20 cellular contexts compared by ENCODE assay signal in genomic region chr2:241146286-241146685, GRCh38.
"Had no signal": no experiment of that assay in that cellular context is flagged by ENCODE, and none has a peak within 500 bp of the region (broad histone marks: within the 10 kb centered on the region; RNA-seq: fewer than 3 reads in every experiment).

No MANE protein-coding gene starts in this region.

- H3K4me3 Mint-ChIP-seq: activated B cell treated with CpG ODN at 0.5 μM for 24 hours; activated CD4-positive, alpha-beta T cell treated with anti-CD3 and anti-CD28 coated beads for 36 hours; activated naive CD4-positive, alpha-beta T cell treated with anti-CD3 and anti-CD28 coated beads for 36 hours; activated naive CD8-positive, alpha-beta T cell treated with anti-CD3 and anti-CD28 coated beads, Interleukin-2, amount 50 U/mL, for 24 hours; activated T-cell treated with anti-CD3 and anti-CD28 coated beads, Interleukin-2, amount 50 U/mL, for 4 hours; memory B cell; neural progenitor cell; stimulated activated naive CD8-positive, alpha-beta T cell treated with anti-CD3 and anti-CD28 coated beads, Interleukin-15, Interleukin-2, amounts not matched to agents 100 ng/mL and 50 ng/mL, for 24 hours had no signal

- H2AFZ ChIP-seq: neural progenitor cell had no signal

- ATAC-seq: activated CD4-positive, alpha-beta T cell treated with anti-CD3 and anti-CD28 coated beads for 36 hours; activated naive CD8-positive, alpha-beta T cell treated with anti-CD3 and anti-CD28 coated beads, Interleukin-2, amount 50 U/mL, for 24 hours; activated T-cell treated with anti-CD3 and anti-CD28 coated beads, Interleukin-2, amount 50 U/mL, for 4 hours; heart right ventricle; left cardiac atrium; right lobe of liver had no signal

- H3K27ac Mint-ChIP-seq: activated B cell treated with CpG ODN at 0.5 μM for 24 hours; activated CD4-positive, alpha-beta T cell treated with anti-CD3 and anti-CD28 coated beads for 36 hours; activated naive CD4-positive, alpha-beta T cell treated with anti-CD3 and anti-CD28 coated beads for 36 hours; activated naive CD8-positive, alpha-beta T cell treated with anti-CD3 and anti-CD28 coated beads, Interleukin-2, amount 50 U/mL, for 24 hours; memory B cell; neural progenitor cell; stimulated activated naive CD8-positive, alpha-beta T cell treated with anti-CD3 and anti-CD28 coated beads, Interleukin-15, Interleukin-2, amounts not matched to agents 100 ng/mL and 50 ng/mL, for 24 hours had no signal

- H3K4me3 ChIP-seq: heart right ventricle, neural progenitor cell, right lobe of liver, skin epidermis, tibial artery had no signal

- H3K36me3 ChIP-seq: neural progenitor cell, right lobe of liver, tibial artery had no signal

- H3K9me3 Mint-ChIP-seq: activated B cell treated with CpG ODN at 0.5 μM for 24 hours; activated naive CD4-positive, alpha-beta T cell treated with anti-CD3 and anti-CD28 coated beads for 36 hours; activated naive CD8-positive, alpha-beta T cell treated with anti-CD3 and anti-CD28 coated beads, Interleukin-2, amount 50 U/mL, for 24 hours; activated T-cell treated with anti-CD3 and anti-CD28 coated beads, Interleukin-2, amount 50 U/mL, for 4 hours; memory B cell; neural progenitor cell; stimulated activated naive CD8-positive, alpha-beta T cell treated with anti-CD3 and anti-CD28 coated beads, Interleukin-15, Interleukin-2, amounts not matched to agents 100 ng/mL and 50 ng/mL, for 24 hours had no signal

- H3K9me3 ChIP-seq: heart right ventricle, right lobe of liver, tibial artery had no signal

- H3K27me3 Mint-ChIP-seq: activated B cell treated with CpG ODN at 0.5 μM for 24 hours; activated CD4-positive, alpha-beta T cell treated with anti-CD3 and anti-CD28 coated beads for 36 hours; activated naive CD8-positive, alpha-beta T cell treated with anti-CD3 and anti-CD28 coated beads, Interleukin-2, amount 50 U/mL, for 24 hours; memory B cell; stimulated activated naive CD8-positive, alpha-beta T cell treated with anti-CD3 and anti-CD28 coated beads, Interleukin-15, Interleukin-2, amounts not matched to agents 100 ng/mL and 50 ng/mL, for 24 hours had no signal

- H3K27ac ChIP-seq: heart right ventricle, neural progenitor cell, right lobe of liver, skin epidermis, tibial artery had no signal

- H3K4me2 ChIP-seq: neural progenitor cell had no signal

- H3K9ac ChIP-seq: neural progenitor cell had no signal

- DNase-seq: activated B cell treated with CpG ODN at 0.5 μM for 24 hours; activated CD4-positive, alpha-beta T cell treated with anti-CD3 and anti-CD28 coated beads for 36 hours; activated CD4-positive, alpha-beta T cell treated with anti-CD3 and anti-CD28 coated beads, Interleukin-2, amount 50 U/mL, for 4 hours; activated CD8-positive, alpha-beta memory T cell treated with anti-CD3 and anti-CD28 coated beads for 24 hours; activated CD8-positive, alpha-beta memory T cell treated with anti-CD3 and anti-CD28 coated beads, Interleukin-2, amount 50 U/mL, for 48 hours; activated naive CD4-positive, alpha-beta T cell treated with anti-CD3 and anti-CD28 coated beads for 36 hours; activated naive CD8-positive, alpha-beta T cell treated with anti-CD3 and anti-CD28 coated beads, Interleukin-2, amount 50 U/mL, for 24 hours; activated T-cell treated with anti-CD3 and anti-CD28 coated beads, Interleukin-2, amount 50 U/mL, for 4 hours; heart right ventricle; islet precursor cell; left cardiac atrium; right lobe of liver; stimulated activated CD4-positive, alpha-beta T cell treated with anti-CD3 and anti-CD28 coated beads, Interleukin-1b, Interleukin-23, amount 100 ng/mL, for 48 hours; substantia nigra; T-helper 9 cell; tibial artery had no signal

- H3K27me3 ChIP-seq: heart right ventricle, right lobe of liver, tibial artery had no signal
